In the genomic region with DNA sequence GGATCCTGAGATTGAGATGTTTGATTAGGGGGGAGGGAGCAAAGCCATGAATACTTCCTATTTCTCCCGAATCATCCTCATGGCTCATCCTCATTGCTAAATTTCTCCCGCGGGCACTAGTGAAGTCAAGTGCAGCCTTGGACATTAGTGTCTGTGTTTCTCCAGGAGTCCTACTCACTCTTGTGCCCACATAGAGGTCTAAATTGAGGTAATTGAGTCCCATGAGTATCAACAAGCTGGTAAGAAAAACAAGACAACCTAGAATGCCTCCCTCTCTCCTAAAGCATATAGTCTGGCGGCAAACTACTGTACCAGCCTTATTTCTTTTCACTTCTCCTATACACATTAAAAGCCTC, we compare ENCODE assay signal across 8 cellular contexts. TPM values are rescaled to one million over a fixed set of nuclear protein-coding genes. Genes with fewer than 3 reads are reported as not detected.
DNase-seq lines count a peak whose midpoint lies in the region; TF ChIP-seq lines count a peak whose summit lies in the region.

No MANE protein-coding gene starts in this region.

- TF ChIP-seq CTCF in brain microvascular endothelial cell (IDR thresholded peaks at IDR 0.05; ENCODE audit: low read depth, low read length, missing control alignments), result no peak

- H3K27ac ChIP-seq in brain microvascular endothelial cell, result peak overlapping the region; percentile 18
- H3K27ac ChIP-seq in muscle layer of duodenum (ENCODE audit: low read length), result peak overlapping the region; percentile 96

- in situ Hi-C loops in brain microvascular endothelial cell (cut with HindIII; ENCODE audit: low pct_ligation_motif_present, low sequenced_read_pairs), result no loop called here

- peak overlapping the region; percentile 99 for H3K4me3 Mint-ChIP-seq in T-helper 2 cell treated with Interferon-gamma antibody and Interleukin-4, amounts not matched to agents 5 μg/mL and 100 μg/mL, for 36 hours

- H3K4me1 ChIP-seq in muscle layer of duodenum (ENCODE audit: control insufficient read depth in 1 of 2, insufficient read depth in 2 of 2, low read length in 2 of 2), result peaks cover 8 to 31% of the 10 kb centered on the region in 2 donors

- H3K4me3 ChIP-seq in brain microvascular endothelial cell (ENCODE audit: low read depth, low read length) (peak overlapping the region; percentile 90), muscle layer of duodenum (ENCODE audit: low read depth in 1 of 2, low read length in 2 of 2) (peak overlapping the region; percentile 99 to 100)

- no peaks in the 10 kb centered on the region for H3K36me3 ChIP-seq in brain microvascular endothelial cell (replicated peaks)
- peaks cover under 1 to 4% of the 10 kb centered on the region in 2 donors for H3K36me3 ChIP-seq in muscle layer of duodenum (ENCODE audit: control insufficient read depth in 1 of 2, insufficient read depth in 2 of 2, low read length in 2 of 2)

- H3K36me3 Mint-ChIP-seq in T-helper 2 cell treated with Interferon-gamma antibody and Interleukin-4, amounts not matched to agents 5 μg/mL and 100 μg/mL, for 36 hours (ENCODE audit: low read depth), result peaks cover 5% of the 10 kb centered on the region

- no peak for DNase-seq in T-helper 2 cell treated with Interferon-gamma antibody and Interleukin-4, amounts not matched to agents 5 μg/mL and 100 μg/mL, for 36 hours (ENCODE audit: low spot score)
- DNase-seq in T-helper 2 cell (no peak), HS-27A (ENCODE audit: low read depth) (peak; percentile 8), brain microvascular endothelial cell (no peak), dermis blood vessel endothelial cell (no peak), SKM-1 (lab: John Stamatoyannopoulos, UW; ENCODE audit: unreplicated experiment) (no peak), hippocampal formation (lab: John Stamatoyannopoulos, UW) (no peak)

- H3K4me1 Mint-ChIP-seq in T-helper 2 cell treated with Interferon-gamma antibody and Interleukin-4, amounts not matched to agents 5 μg/mL and 100 μg/mL, for 36 hours (ENCODE audit: low read depth), result peaks cover 44% of the 10 kb centered on the region

- H3K27me3 ChIP-seq in brain microvascular endothelial cell (replicated peaks), result no peaks in the 10 kb centered on the region
- H3K27me3 ChIP-seq in muscle layer of duodenum (ENCODE audit: low read depth, low read length), result no peaks in the 10 kb centered on the region

- H3K9me3 ChIP-seq in muscle layer of duodenum (ENCODE audit: control insufficient read depth in 1 of 2, low read length in 2 of 2), result no peaks in the 10 kb centered on the region

- H3K27ac Mint-ChIP-seq in T-helper 2 cell treated with Interferon-gamma antibody and Interleukin-4, amounts not matched to agents 5 μg/mL and 100 μg/mL, for 36 hours, result peak overlapping the region; percentile 99

- no peaks in the 10 kb centered on the region for H3K27me3 Mint-ChIP-seq in T-helper 2 cell treated with Interferon-gamma antibody and Interleukin-4, amounts not matched to agents 5 μg/mL and 100 μg/mL, for 36 hours (ENCODE audit: low read depth)

- H3K9me3 Mint-ChIP-seq in T-helper 2 cell treated with Interferon-gamma antibody and Interleukin-4, amounts not matched to agents 5 μg/mL and 100 μg/mL, for 36 hours, result no peaks in the 10 kb centered on the region

RNA-seq across cellular contexts. Expression of a gene that starts 0.4 kb away (rescaled TPM):
- 5.1 and 8.7 TPM in 2 replicates for total RNA-seq in dermis blood vessel endothelial cell

RNA-seq across cellular contexts. Expression of a gene that starts 0.5 kb away (rescaled TPM):
- total RNA-seq in dermis blood vessel endothelial cell, result 11.1 and 23.3 TPM in 2 replicates

RNA-seq across cellular contexts. Expression of a gene that starts 36.1 kb away (rescaled TPM):
- total RNA-seq in dermis blood vessel endothelial cell, result not detected in 2 replicates
